In genomic region chr10:72262019-72262404, GRCh38 we compare ENCODE assay signal across 8 cellular contexts. TPM values are rescaled to one million over a fixed set of nuclear protein-coding genes. Genes with fewer than 3 reads are reported as not detected.
DNase-seq lines count a peak whose midpoint lies in the region; ATAC-seq, FAIRE-seq and TF ChIP-seq lines count a peak whose summit lies in the region.
"Not testable (repeated sequence)": the region's sequence is repeated elsewhere in the genome, so short reads cannot be mapped to it uniquely, and the experiment has no call there.

No MANE protein-coding gene starts in this region.

- peak overlapping the region in 1 of 2 experiments; percentile 52; a peak in 1 of 4 replicates for H3K4me3 ChIP-seq in DND-41 (ENCODE audit: low read depth in 1 of 2, low read length in 2 of 2)
- H3K4me3 ChIP-seq in OCI-LY3 (ENCODE audit: low read length) = peak overlapping the region; percentile 83
- H3K4me3 ChIP-seq in astrocyte (ENCODE audit: insufficient read depth, low read depth, low read length); esophagus muscularis mucosa; mesendoderm (ENCODE audit: low read length); skeletal muscle satellite cell (ENCODE audit: low read length); upper lobe of right lung: not testable (repeated sequence)

- peak overlapping the region; percentile 77 for H3K4ac ChIP-seq in mesendoderm (ENCODE audit: low read depth, low read length)

- H3K4me2 ChIP-seq in DND-41 (ENCODE audit: insufficient read depth, low read length) = peak overlapping the region; percentile 70
- H3K4me2 ChIP-seq in OCI-LY3 (ENCODE audit: low read length) = peak overlapping the region; percentile 96
- not testable (repeated sequence) for H3K4me2 ChIP-seq in astrocyte (ENCODE audit: low read length); mesendoderm (ENCODE audit: low read length)
- peak overlapping the region; percentile 93 for H3K4me2 ChIP-seq in skeletal muscle satellite cell (ENCODE audit: low read length)

- not testable (repeated sequence) for H2AFZ ChIP-seq in DND-41 (ENCODE audit: low read depth, low read length); OCI-LY3 (ENCODE audit: low read depth, low read length); astrocyte (ENCODE audit: low read depth, low read length)

- TF ChIP-seq EP300 in esophagus muscularis mucosa (IDR thresholded peaks at IDR 0.05) = not testable (repeated sequence)

- not testable (repeated sequence) for H3K79me2 ChIP-seq in DND-41 (ENCODE audit: insufficient read depth, low read length); OCI-LY3 (ENCODE audit: low read length); astrocyte (ENCODE audit: insufficient read depth, low read length); mesendoderm (ENCODE audit: control insufficient read depth, insufficient read depth, low read length)

- H4K5ac ChIP-seq in mesendoderm (ENCODE audit: low read length) = not testable (repeated sequence)

- not testable (repeated sequence) for H4K20me1 ChIP-seq in DND-41 (ENCODE audit: insufficient read depth, low read length); OCI-LY3 (ENCODE audit: insufficient read depth, low read length); astrocyte (ENCODE audit: insufficient read depth, low read length)

- peak overlapping the region; percentile 99 for H3K27ac Mint-ChIP-seq in activated CD4-positive, alpha-beta memory T cell treated with anti-CD3 and anti-CD28 coated beads for 36 hours
- peak overlapping the region; percentile 100 for H3K27ac Mint-ChIP-seq in astrocyte (ENCODE audit: unreplicated experiment)

- not testable (repeated sequence) for H3K23ac ChIP-seq in mesendoderm (ENCODE audit: low read length)

- DNase-seq in DND-41; activated CD4-positive, alpha-beta memory T cell treated with anti-CD3 and anti-CD28 coated beads for 36 hours; astrocyte (ENCODE audit: low read depth); esophagus muscularis mucosa (ENCODE audit: extremely low spot score); mesendoderm; upper lobe of right lung: not testable (repeated sequence)

- peaks cover 78% of the 10 kb centered on the region for H3K4me1 ChIP-seq in DND-41 (ENCODE audit: insufficient read depth, low read length)
- peaks cover 69% of the 10 kb centered on the region for H3K4me1 ChIP-seq in OCI-LY3 (ENCODE audit: low read length)
- H3K4me1 ChIP-seq in astrocyte (ENCODE audit: insufficient read depth, low read length) = peaks cover 19% of the 10 kb centered on the region
- peaks cover 48 to 59% (median 54%) of the 10 kb centered on the region in 4 donors for H3K4me1 ChIP-seq in esophagus muscularis mucosa
- peaks cover 16% of the 10 kb centered on the region for H3K4me1 ChIP-seq in mesendoderm (ENCODE audit: control insufficient read depth, low read depth, low read length)
- H3K4me1 ChIP-seq in skeletal muscle satellite cell (ENCODE audit: control insufficient read depth, insufficient read depth, low read length) = peaks cover 35% of the 10 kb centered on the region
- peaks cover 49% of the 10 kb centered on the region for H3K4me1 ChIP-seq in upper lobe of right lung

- TF ChIP-seq CTCF in DND-41 (IDR thresholded peaks at IDR 0.05; ENCODE audit: borderline replicate concordance, extremely low read depth, low read length, poor library complexity, severe bottlenecking); OCI-LY3 (IDR thresholded peaks at IDR 0.05; ENCODE audit: low read depth, low read length); astrocyte (IDR thresholded peaks at IDR 0.05; ENCODE audit: insufficient read depth, low read depth, low read length); esophagus muscularis mucosa (IDR thresholded peaks at IDR 0.05); upper lobe of right lung (IDR thresholded peaks at IDR 0.05): not testable (repeated sequence)

- CTCF ChIA-PET in activated CD4-positive, alpha-beta memory T cell treated with anti-CD3 and anti-CD28 coated beads for 36 hours (lab: Charles Lee) = interaction anchor here (1.3 to 2.7 kb wide), 4 partner anchors 12 to 76 kb away, joined by 3 to 17 read pairs (median 10); partner anchors contain the start of gene DDIT4

- not testable (repeated sequence) for H2AK5ac ChIP-seq in mesendoderm (ENCODE audit: low read length)

- not testable (repeated sequence) for H3K56ac ChIP-seq in mesendoderm (ENCODE audit: low read length)

- not testable (repeated sequence) for H3K27me3 Mint-ChIP-seq in activated CD4-positive, alpha-beta memory T cell treated with anti-CD3 and anti-CD28 coated beads for 36 hours; astrocyte (ENCODE audit: low read depth, unreplicated experiment)

- H3K4me3 Mint-ChIP-seq in activated CD4-positive, alpha-beta memory T cell treated with anti-CD3 and anti-CD28 coated beads for 36 hours = peak overlapping the region; percentile 84
- peak overlapping the region; percentile 78 for H3K4me3 Mint-ChIP-seq in astrocyte (ENCODE audit: unreplicated experiment)

- not testable (repeated sequence) for ATAC-seq in DND-41 (ENCODE audit: insufficient read depth, low read depth); upper lobe of right lung

- intact Hi-C loops in activated CD4-positive, alpha-beta memory T cell treated with anti-CD3 and anti-CD28 coated beads for 36 hours (cut with micrococcal nuclease) = loop anchor here (5.0 kb wide), 1 partner anchor 180 kb away; no protein-coding TSS in a partner anchor
- intact Hi-C loops in esophagus muscularis mucosa (cut with DNase I); upper lobe of right lung (cut with DNase I): not testable (repeated sequence)

- H3K18ac ChIP-seq in mesendoderm (ENCODE audit: low read length) = peak overlapping the region; percentile 72

- not testable (repeated sequence) for H3K9me3 Mint-ChIP-seq in activated CD4-positive, alpha-beta memory T cell treated with anti-CD3 and anti-CD28 coated beads for 36 hours; astrocyte (ENCODE audit: unreplicated experiment)

- not testable (repeated sequence) for H3K27me3 ChIP-seq in DND-41 (ENCODE audit: insufficient read depth, low read length, poor library complexity); OCI-LY3 (ENCODE audit: low read depth, low read length); astrocyte (ENCODE audit: insufficient read depth, low read length); esophagus muscularis mucosa; mesendoderm (ENCODE audit: insufficient read depth, low read length, poor library complexity); skeletal muscle satellite cell (ENCODE audit: control insufficient read depth, insufficient read depth, low read length); upper lobe of right lung

- H2BK120ac ChIP-seq in mesendoderm (ENCODE audit: low read depth, low read length) = not testable (repeated sequence)

- not testable (repeated sequence) for H3K9me3 ChIP-seq in DND-41 (ENCODE audit: insufficient read depth, low read length, severe bottlenecking); OCI-LY3 (ENCODE audit: insufficient read depth, low read length); astrocyte (ENCODE audit: insufficient read depth, low read depth, low read length); esophagus muscularis mucosa; skeletal muscle satellite cell (replicated peaks; ENCODE audit: low read length); upper lobe of right lung

- H3K79me1 ChIP-seq in mesendoderm (ENCODE audit: low read length) = not testable (repeated sequence)

- not testable (repeated sequence) for H2BK5ac ChIP-seq in mesendoderm (ENCODE audit: low read length)

- H4K8ac ChIP-seq in mesendoderm (ENCODE audit: low read depth, low read length) = not testable (repeated sequence)

- not testable (repeated sequence) for TF ChIP-seq POLR2A in esophagus muscularis mucosa (IDR thresholded peaks at IDR 0.05; ENCODE audit: low read depth)

- POLR2A ChIA-PET in activated CD4-positive, alpha-beta memory T cell treated with anti-CD3 and anti-CD28 coated beads for 36 hours (lab: Charles Lee) = interaction anchor here (2.2 to 7.4 kb wide), 5 partner anchors 13 to 72 kb away, joined by 16 to 142 read pairs (median 37); partner anchors contain the start of gene DDIT4

- FAIRE-seq in astrocyte (lab: Jason Lieb, UNC) = not testable (repeated sequence)

- peaks cover 52% of the 10 kb centered on the region for H3K4me1 Mint-ChIP-seq in activated CD4-positive, alpha-beta memory T cell treated with anti-CD3 and anti-CD28 coated beads for 36 hours (ENCODE audit: low read depth)
- H3K4me1 Mint-ChIP-seq in astrocyte (ENCODE audit: low read depth, unreplicated experiment) = peaks cover 32% of the 10 kb centered on the region

- H3K9ac ChIP-seq in DND-41 (ENCODE audit: low read depth, low read length) (peak overlapping the region; percentile 67; the same call in 1 of the 2 replicates), OCI-LY3 (ENCODE audit: low read length) (peak overlapping the region; percentile 81), skeletal muscle satellite cell (ENCODE audit: low read depth, low read length) (peak overlapping the region; percentile 83)
- not testable (repeated sequence) for H3K9ac ChIP-seq in astrocyte (ENCODE audit: low read length); mesendoderm (ENCODE audit: low read length)

- 95% methylated on average over 7 of the region's 7 CpGs for WGBS in esophagus muscularis mucosa
- no CpG with 5 or more reads among the region's 7 CpGs for WGBS in mesendoderm (ENCODE audit: extremely low coverage, insufficient coverage, low lambda C conversion rate)

- H2BK15ac ChIP-seq in mesendoderm (replicated peaks; ENCODE audit: low read depth) = peak overlapping the region; percentile 97

- not testable (repeated sequence) for H3K36me3 ChIP-seq in DND-41 (ENCODE audit: insufficient read depth, low read length); OCI-LY3 (replicated peaks; ENCODE audit: low read depth, low read length); astrocyte (ENCODE audit: insufficient read depth, low read length); esophagus muscularis mucosa; mesendoderm (ENCODE audit: control insufficient read depth, insufficient read depth, low read length); skeletal muscle satellite cell (ENCODE audit: insufficient read depth, low read length); upper lobe of right lung

- H3K27ac ChIP-seq in DND-41 (ENCODE audit: low read length) = peak overlapping the region; percentile 90
- peak overlapping the region; percentile 98 for H3K27ac ChIP-seq in OCI-LY3 (ENCODE audit: low read length)
- H3K27ac ChIP-seq in astrocyte (ENCODE audit: low read depth, low read length); mesendoderm (ENCODE audit: low read depth, low read length): not testable (repeated sequence)
- peak overlapping the region; percentile 93 to 97 (median 94) for H3K27ac ChIP-seq in esophagus muscularis mucosa (replicated peaks in 1 of 4)
- peak overlapping the region; percentile 87 for H3K27ac ChIP-seq in upper lobe of right lung

- H3K36me3 Mint-ChIP-seq in activated CD4-positive, alpha-beta memory T cell treated with anti-CD3 and anti-CD28 coated beads for 36 hours; astrocyte (ENCODE audit: low read depth, unreplicated experiment): not testable (repeated sequence)

RNA-seq across cellular contexts. Expression of gene DDIT4, which starts 11.7 kb away (rescaled TPM):
- total RNA-seq in activated CD4-positive, alpha-beta memory T cell treated with anti-CD3 and anti-CD28 coated beads for 36 hours = 100 to 1,000 TPM; 637 TPM
- total RNA-seq in astrocyte (244 and 313 TPM in 2 replicates), esophagus muscularis mucosa (100 to 1,000 TPM in 3 of 4 donors, 10 to 100 TPM in 1; 77.4 to 247 (median 146) TPM), upper lobe of right lung (200 TPM)
- polyA plus RNA-seq in mesendoderm (2013, experiment 1 of 2) = 13.6 TPM
- polyA plus RNA-seq in mesendoderm (2013, experiment 2 of 2) = 13.8 TPM
- total RNA-seq in skeletal muscle satellite cell (2012; rRNA removed) = 391 and 412 TPM in 2 replicates

RNA-seq across cellular contexts. Expression of gene ASCC1, which starts 45.9 kb away (rescaled TPM):
- 10 to 100 TPM; 50.9 to 52.5 TPM for total RNA-seq in activated CD4-positive, alpha-beta memory T cell treated with anti-CD3 and anti-CD28 coated beads for 36 hours
- total RNA-seq in astrocyte (32.5 and 33.9 TPM in 2 replicates), esophagus muscularis mucosa (10 to 100 TPM; 23.5 to 37.8 (median 29.8) TPM), upper lobe of right lung (27.4 TPM)
- 31.3 TPM for polyA plus RNA-seq in mesendoderm (2013, experiment 1 of 2)
- 32.2 TPM for polyA plus RNA-seq in mesendoderm (2013, experiment 2 of 2)
- total RNA-seq in skeletal muscle satellite cell (2012; rRNA removed) = 26.9 and 31.7 TPM in 2 replicates

RNA-seq across cellular contexts. Expression of gene ANAPC16, which starts 46.2 kb away (rescaled TPM):
- total RNA-seq in activated CD4-positive, alpha-beta memory T cell treated with anti-CD3 and anti-CD28 coated beads for 36 hours = 100 to 1,000 TPM; 119 to 122 TPM
- 44.2 and 47.3 TPM in 2 replicates for total RNA-seq in astrocyte
- total RNA-seq in esophagus muscularis mucosa = 100 to 1,000 TPM; 106 to 157 (median 143) TPM
- 46.8 TPM for polyA plus RNA-seq in mesendoderm (2013, experiment 1 of 2)
- 43.6 TPM for polyA plus RNA-seq in mesendoderm (2013, experiment 2 of 2)
- 38.3 and 43.0 TPM in 2 replicates for total RNA-seq in skeletal muscle satellite cell (2012; rRNA removed)
- 118 TPM for total RNA-seq in upper lobe of right lung
